28 cellular contexts compared by ENCODE assay signal in genomic region chr6:106027760-106028159, GRCh38. TPM values are rescaled to one million over a fixed set of nuclear protein-coding genes. Genes with fewer than 3 reads are reported as not detected.
DNase-seq lines count a peak whose midpoint lies in the region; ATAC-seq and TF ChIP-seq lines count a peak whose summit lies in the region.
"Had no signal": no experiment of that assay in that cellular context is flagged by ENCODE, and none has a peak within 500 bp of the region (broad histone marks: within the 10 kb centered on the region; RNA-seq: fewer than 3 reads in every experiment).

No MANE protein-coding gene starts in this region.

- no peak for TF ChIP-seq CTCF in WTC11 (IDR thresholded peaks at IDR 0.05)
- no peak for TF ChIP-seq CTCF in thyroid gland (IDR thresholded peaks at IDR 0.05)
- no peak for TF ChIP-seq CTCF in A673 (conservative IDR thresholded peaks at IDR 0.05; ENCODE audit: low read depth, low read length)

- no peak overlapping the region for H3K27ac Mint-ChIP-seq in WTC11
- H3K27ac Mint-ChIP-seq: activated CD8-positive, alpha-beta T cell treated with anti-CD3 and anti-CD28 coated beads, Interleukin-2, amount 10 ng/mL, durations not matched to agents 7 days and 5 days; activated naive CD4-positive, alpha-beta T cell treated with anti-CD3 and anti-CD28 coated beads, Interleukin-2, amount 50 U/mL, for 24 hours; activated T-helper 2 cell treated with anti-CD3 and anti-CD28 coated beads, Interferon-gamma antibody, Interleukin-2, Interleukin-4, amounts not matched to agents 10 μg/mL and 5 μg/mL and 100 μg/mL, durations not matched to agents 14 hours and 24 hours and 36 hours; B cell had no signal

- H3K4me3 ChIP-seq in thyroid gland (replicated peaks in 1 of 3), result no peak overlapping the region
- H3K4me3 ChIP-seq in A673 (ENCODE audit: low read depth, low read length, poor library complexity, severe bottlenecking), result no peak overlapping the region
- H3K4me3 ChIP-seq: A549, pancreas, SJSA1 had no signal

- H3K27me3 ChIP-seq in thyroid gland (no peaks in the 10 kb centered on the region), A673 (replicated peaks; ENCODE audit: insufficient read depth, low read depth, low read length, poor library complexity) (no peaks in the 10 kb centered on the region)
- H3K27me3 ChIP-seq: pancreas, SJSA1 had no signal

- intact Hi-C loops in thyroid gland (cut with DNase I) (no loop called here), A673 (cut with micrococcal nuclease; ENCODE audit: unreplicated experiment) (no loop called here)

- POLR2A ChIA-PET in WTC11 (lab: Charles Lee), result no interaction called here
- POLR2A ChIA-PET in A673 (lab: Charles Lee; ENCODE audit: low non-redundant PET), result no interaction called here

- H3K36me3 Mint-ChIP-seq in WTC11, result no peaks in the 10 kb centered on the region
- H3K36me3 Mint-ChIP-seq: activated naive CD4-positive, alpha-beta T cell treated with anti-CD3 and anti-CD28 coated beads, Interleukin-2, amount 50 U/mL, for 24 hours had no signal

- H3K9me3 ChIP-seq in thyroid gland (no peaks in the 10 kb centered on the region), A673 (ENCODE audit: low read depth, low read length, poor library complexity, severe bottlenecking) (no peaks in the 10 kb centered on the region)
- H3K9me3 ChIP-seq: A549, pancreas, SJSA1 had no signal

- ATAC-seq in WTC11, result 0 out of 2 replicates have a peak, but pooled peaks have one; percentile 16
- ATAC-seq in HG02610 (IDR thresholded peaks at IDR 0.05; ENCODE audit: unreplicated experiment), result no peak
- ATAC-seq: A549; activated CD8-positive, alpha-beta T cell treated with anti-CD3 and anti-CD28 coated beads, Interleukin-2, amount 10 ng/mL, durations not matched to agents 7 days and 5 days; HepG2; pancreas; stimulated activated naive CD8-positive, alpha-beta T cell treated with anti-CD3 and anti-CD28 coated beads, Interleukin-15, amount 100 ng/mL, for 72 hours had no signal

- no TSS peak for BruUV-seq in A673 (replicated peaks; lab: Mats Ljungman, UMichigan)

- peaks cover 20% of the 10 kb centered on the region for H3K4me1 Mint-ChIP-seq in WTC11
- H3K4me1 Mint-ChIP-seq: B cell had no signal

- H3K9me3 Mint-ChIP-seq in WTC11, result no peaks in the 10 kb centered on the region
- H3K9me3 Mint-ChIP-seq: activated naive CD4-positive, alpha-beta T cell treated with anti-CD3 and anti-CD28 coated beads, Interleukin-2, amount 50 U/mL, for 24 hours; activated T-helper 2 cell treated with anti-CD3 and anti-CD28 coated beads, Interferon-gamma antibody, Interleukin-2, Interleukin-4, amounts not matched to agents 10 μg/mL and 5 μg/mL and 100 μg/mL, durations not matched to agents 14 hours and 24 hours and 36 hours; stimulated activated naive CD8-positive, alpha-beta T cell treated with anti-CD3 and anti-CD28 coated beads, Interleukin-15, amount 100 ng/mL, for 72 hours had no signal

- TF ChIP-seq POLR2A in thyroid gland (IDR thresholded peaks at IDR 0.05), result no peak

- H3K36me3 ChIP-seq in thyroid gland (no peaks in the 10 kb centered on the region), A673 (ENCODE audit: insufficient read depth, low read length, poor library complexity, severe bottlenecking) (no peaks in the 10 kb centered on the region)
- H3K36me3 ChIP-seq: pancreas, SJSA1 had no signal

- H3K4me1 ChIP-seq in thyroid gland (peaks cover 7 to 16% of the 10 kb centered on the region in 2 donors), A673 (ENCODE audit: insufficient read depth, low read length, poor library complexity, severe bottlenecking) (no peaks in the 10 kb centered on the region)
- H3K4me1 ChIP-seq: A549, pancreas, SJSA1 had no signal

- H3K4me3 Mint-ChIP-seq in WTC11, result no peak overlapping the region
- H3K4me3 Mint-ChIP-seq: activated CD8-positive, alpha-beta T cell treated with anti-CD3 and anti-CD28 coated beads, Interleukin-2, amount 10 ng/mL, durations not matched to agents 7 days and 5 days; activated naive CD4-positive, alpha-beta T cell treated with anti-CD3 and anti-CD28 coated beads, Interleukin-2, amount 50 U/mL, for 24 hours; B cell had no signal

- CTCF ChIA-PET in WTC11 (lab: Charles Lee), result no interaction called here
- CTCF ChIA-PET in A673 (lab: Charles Lee), result no interaction called here

- DNase-seq in NCI-H524 (lab: John Stamatoyannopoulos, UW), result peak; percentile 21 to 80
- DNase-seq in NCI-H524 treated with DMSO at 0.1 percent for 48 hours (lab: John Stamatoyannopoulos, UW), result no peak
- peak; percentile 35 for DNase-seq in NCI-H2029 treated with DMSO at 0.1 percent for 48 hours (lab: John Stamatoyannopoulos, UW)
- DNase-seq in WTC11 (ENCODE audit: low spot score), result no peak
- DNase-seq in thyroid gland, result peak; percentile 19 to 21
- no peak for DNase-seq in A673 (ENCODE audit: low spot score)
- no peak for DNase-seq in stimulated activated CD4-positive, alpha-beta T cell treated with anti-CD3 and anti-CD28 coated beads, Interleukin-12 subunit alpha, Interleukin-12 subunit beta, amount 100 ng/mL, for 4 hours
- DNase-seq: activated CD4-positive, CD25-positive, alpha-beta regulatory T cell treated with anti-CD3 and anti-CD28 coated beads, Interleukin-2, amount 50 U/mL, for 72 hours; activated CD8-positive, alpha-beta T cell treated with anti-CD3 and anti-CD28 coated beads, Interleukin-2, amount 10 ng/mL, durations not matched to agents 7 days and 5 days; COR-L47; cortex of kidney; head of caudate nucleus; mammary epithelial cell; NCI-H2081; NCI-H446 treated with DMSO at 0.1 percent for 48 hours; pancreas; RPMI8226; small intestine; stimulated activated CD4-positive, alpha-beta T cell treated with anti-CD3 and anti-CD28 coated beads, Interleukin-1b, Interleukin-23, amount 100 ng/mL, for 48 hours; stimulated activated CD8-positive, alpha-beta memory T cell treated with anti-CD3 and anti-CD28 coated beads, Interleukin-4, amount 100 ng/mL, for 48 hours; stimulated activated naive CD8-positive, alpha-beta T cell treated with anti-CD3 and anti-CD28 coated beads, Interleukin-15, amount 100 ng/mL, for 72 hours had no signal

- H3K27me3 Mint-ChIP-seq in WTC11 (ENCODE audit: low read depth), result no peaks in the 10 kb centered on the region

- H3K27ac ChIP-seq in thyroid gland (peak overlapping the region; percentile 38 to 54 (median 50)), A673 (ENCODE audit: low read depth, low read length, poor library complexity, severe bottlenecking) (no peak overlapping the region)
- H3K27ac ChIP-seq: A549, pancreas, SJSA1 had no signal

TF ChIP-seq in WTC11, 78 proteins besides CTCF, POLR2A, EP300 and RAD21 (continues in another document):
- TF ChIP-seq E2F1 (CRISPR knock-in tag; IDR thresholded peaks at IDR 0.05) (no peak), IRF1 (CRISPR knock-in tag; IDR thresholded peaks at IDR 0.05) (no peak), ZNF532 (CRISPR knock-in tag; IDR thresholded peaks at IDR 0.05; ENCODE audit: borderline replicate concordance) (no peak), ATF1 (CRISPR knock-in tag; IDR thresholded peaks at IDR 0.05) (no peak), RELA (CRISPR knock-in tag; IDR thresholded peaks at IDR 0.05; ENCODE audit: borderline replicate concordance) (no peak), GRHL2 (CRISPR knock-in tag; IDR thresholded peaks at IDR 0.05; ENCODE audit: insufficient replicate concordance, severe bottlenecking) (no peak), GTF2I (CRISPR knock-in tag; conservative IDR thresholded peaks at IDR 0.05) (no peak)

RNA-seq across cellular contexts. Expression of gene PRDM1, which starts 58.4 kb away (rescaled TPM):
- total RNA-seq in WTC11 (2021) (0.78 to 1.8 TPM (median 1.2 TPM) in 3 replicates), thyroid gland (1 to 10 TPM; 5.6 to 7.6 (median 7.0) TPM), A673 (2021) (not detected in 2 replicates)
- total RNA-seq: HepG2 had no signal

Comparison
In these comparisons a context has a peak if more than half of its experiments do, and no peak if none do; other contexts are left out.
1. DNase-seq: peak in NCI-H524 (2 of 2), NCI-H2029 treated with DMSO at 0.1 percent for 48 hours (single experiment) and thyroid gland (2 of 2); none in NCI-H524 treated with DMSO at 0.1 percent for 48 hours (single experiment), WTC11 (single experiment), A673 (single experiment) and stimulated activated CD4-positive, alpha-beta T cell treated with anti-CD3 and anti-CD28 coated beads, Interleukin-12 subunit alpha, Interleukin-12 subunit beta, amount 100 ng/mL, for 4 hours (single experiment).